Comparison of ENCODE assay signal across 36 cellular contexts in genomic region chr22:20210473-20211059, GRCh38. TPM values are rescaled to one million over a fixed set of nuclear protein-coding genes. Genes with fewer than 3 reads are reported as not detected.
"Had no signal": no experiment of that assay in that cellular context is flagged by ENCODE, and none has a peak within 500 bp of the region (broad histone marks: within the 10 kb centered on the region; RNA-seq: fewer than 3 reads in every experiment).

No MANE protein-coding gene starts in this region.

- H3K36me3 Mint-ChIP-seq: activated naive CD8-positive, alpha-beta T cell treated with anti-CD3 and anti-CD28 coated beads for 36 hours had no signal

- H3K9me2 ChIP-seq: SK-N-SH had no signal

- H3K9ac ChIP-seq: SK-N-SH had no signal

- H3K27ac Mint-ChIP-seq: activated CD4-positive, alpha-beta T cell treated with anti-CD3 and anti-CD28 coated beads, Interleukin-2, amount 10 ng/mL, durations not matched to agents 24 days and 14 days; activated CD8-positive, alpha-beta T cell treated with anti-CD3 and anti-CD28 coated beads for 36 hours; activated naive CD8-positive, alpha-beta T cell treated with anti-CD3 and anti-CD28 coated beads for 36 hours; activated T-cell treated with anti-CD3 and anti-CD28 coated beads, Interleukin-2, amount 50 U/mL, for 72 hours; activated T-helper 17 cell treated with anti-CD3 and anti-CD28 coated beads, Interleukin-2, amount 50 U/mL, for 72 hours; T-helper 1 cell treated with Interleukin-12 subunit alpha and Interleukin-12 subunit beta and Interleukin-4 antibody, amounts not matched to agents 30 μg/mL and 1 μg/mL, for 36 hours; T-helper 2 cell treated with Interferon-gamma antibody and Interleukin-4, amounts not matched to agents 5 μg/mL and 100 μg/mL, for 36 hours had no signal

- H3K27me3 ChIP-seq: cardiac muscle cell, Peyer's patch, SJSA1 had no signal

- ATAC-seq: activated CD8-positive, alpha-beta T cell treated with anti-CD3 and anti-CD28 coated beads for 36 hours; activated T-cell treated with anti-CD3 and anti-CD28 coated beads, Interleukin-2, amount 50 U/mL, for 72 hours; activated T-helper 17 cell treated with anti-CD3 and anti-CD28 coated beads, Interleukin-2, amount 50 U/mL, for 72 hours; PC-3 had no signal

- H3K9me3 Mint-ChIP-seq: activated CD4-positive, alpha-beta T cell treated with anti-CD3 and anti-CD28 coated beads, Interleukin-2, amount 10 ng/mL, durations not matched to agents 24 days and 14 days; activated CD8-positive, alpha-beta T cell treated with anti-CD3 and anti-CD28 coated beads for 36 hours; activated naive CD8-positive, alpha-beta T cell treated with anti-CD3 and anti-CD28 coated beads for 36 hours; activated T-cell treated with anti-CD3 and anti-CD28 coated beads, Interleukin-2, amount 50 U/mL, for 72 hours; activated T-helper 17 cell treated with anti-CD3 and anti-CD28 coated beads, Interleukin-2, amount 50 U/mL, for 72 hours; central memory CD8-positive, alpha-beta T cell; T-helper 1 cell treated with Interleukin-12 subunit alpha and Interleukin-12 subunit beta and Interleukin-4 antibody, amounts not matched to agents 30 μg/mL and 1 μg/mL, for 36 hours; T-helper 2 cell treated with Interferon-gamma antibody and Interleukin-4, amounts not matched to agents 5 μg/mL and 100 μg/mL, for 36 hours had no signal

- FAIRE-seq: TTC549 had no signal

- H3K4me3 Mint-ChIP-seq: activated CD4-positive, alpha-beta T cell treated with anti-CD3 and anti-CD28 coated beads, Interleukin-2, amount 10 ng/mL, durations not matched to agents 24 days and 14 days; activated CD8-positive, alpha-beta T cell treated with anti-CD3 and anti-CD28 coated beads for 36 hours; activated naive CD8-positive, alpha-beta T cell treated with anti-CD3 and anti-CD28 coated beads for 36 hours; activated T-cell treated with anti-CD3 and anti-CD28 coated beads, Interleukin-2, amount 50 U/mL, for 72 hours; activated T-helper 17 cell treated with anti-CD3 and anti-CD28 coated beads, Interleukin-2, amount 50 U/mL, for 72 hours; central memory CD8-positive, alpha-beta T cell; T-helper 1 cell treated with Interleukin-12 subunit alpha and Interleukin-12 subunit beta and Interleukin-4 antibody, amounts not matched to agents 30 μg/mL and 1 μg/mL, for 36 hours; T-helper 2 cell treated with Interferon-gamma antibody and Interleukin-4, amounts not matched to agents 5 μg/mL and 100 μg/mL, for 36 hours had no signal

- H3K27ac ChIP-seq: cardiac muscle cell, Peyer's patch, SJSA1 had no signal

- H3K4me3 ChIP-seq: cardiac muscle cell, Peyer's patch, SJSA1 had no signal

- H3K4me2 ChIP-seq: SK-N-SH had no signal

- H3K9me3 ChIP-seq: Peyer's patch, SJSA1, SK-N-SH had no signal

- DNase-seq: activated CD4-positive, alpha-beta T cell treated with anti-CD3 and anti-CD28 coated beads, Interleukin-2, amount 10 ng/mL, durations not matched to agents 24 days and 14 days; activated CD4-positive, alpha-beta T cell treated with anti-CD3 and anti-CD28 coated beads, Interleukin-2, amount 50 U/mL, for 4 hours; activated CD8-positive, alpha-beta T cell treated with anti-CD3 and anti-CD28 coated beads for 36 hours; activated effector memory CD4-positive, alpha-beta T cell treated with anti-CD3 and anti-CD28 coated beads, Interleukin-2, amount 50 U/mL, for 16 hours; activated naive CD4-positive, alpha-beta T cell; activated naive CD4-positive, alpha-beta T cell treated with anti-CD3 and anti-CD28 coated beads, Interleukin-2, amount 50 U/mL, for 16 hours; activated naive CD8-positive, alpha-beta T cell treated with anti-CD3 and anti-CD28 coated beads for 36 hours; activated T-cell treated with anti-CD3 and anti-CD28 coated beads, Interleukin-2, amount 50 U/mL, for 1 hour; activated T-cell treated with anti-CD3 and anti-CD28 coated beads, Interleukin-2, amount 50 U/mL, for 72 hours; amniotic stem cell; aorta; MM.1S; MV-4-11; NCI-H1092; NCI-H1436 treated with DMSO at 0.1 percent for 48 hours; NCI-H1694 treated with DMSO at 0.1 percent for 48 hours; NCI-H2029; NCI-H2107; NCI-H2171; NCI-H510A; NCI-H526; NCI-H748 treated with DMSO at 0.1 percent for 48 hours; NK-92 treated with Interleukin-12 subunit alpha and Interleukin-12 subunit beta, amount 100 ng/mL, for 24 hours; PC-3; Peyer's patch; RPMI8226; SHP77 treated with DMSO at 0.1 percent for 48 hours; SK-N-SH had no signal

- H3K36me3 ChIP-seq: cardiac muscle cell, Peyer's patch, SJSA1 had no signal

RNA-seq across cellular contexts. Expression of gene CCDC188, which starts 59.7 kb away (rescaled TPM):
- total RNA-seq: activated CD4-positive, alpha-beta T cell treated with anti-CD3 and anti-CD28 coated beads, Interleukin-2, amount 10 ng/mL, durations not matched to agents 24 days and 14 days; activated CD8-positive, alpha-beta memory T cell treated with anti-CD3 and anti-CD28 coated beads for 36 hours; activated CD8-positive, alpha-beta T cell treated with anti-CD3 and anti-CD28 coated beads for 36 hours; activated naive CD8-positive, alpha-beta T cell treated with anti-CD3 and anti-CD28 coated beads for 36 hours; activated T-cell treated with anti-CD3 and anti-CD28 coated beads, Interleukin-2, amount 50 U/mL, for 72 hours; cardiac muscle cell; PC-3 had no signal
- polyA plus RNA-seq: aorta, cardiac muscle cell had no signal
